ENCODE assay signal across 9 cellular contexts in genomic region chrX:118807151-118808017, GRCh38. TPM values are rescaled to one million over a fixed set of nuclear protein-coding genes. Genes with fewer than 3 reads are reported as not detected.
DNase-seq lines count a peak whose midpoint lies in the region; ATAC-seq and TF ChIP-seq lines count a peak whose summit lies in the region.
"Had no signal": no experiment of that assay in that cellular context is flagged by ENCODE, and none has a peak within 500 bp of the region (broad histone marks: within the 10 kb centered on the region; RNA-seq: fewer than 3 reads in every experiment).

No MANE protein-coding gene starts in this region.

- POLR2A ChIA-PET in HEK293T (lab: Yijun Ruan, JAX) = no interaction called here

- no peak overlapping the region for H3K27ac ChIP-seq in psoas muscle
- H3K27ac ChIP-seq: SK-N-MC had no signal

- WGBS in psoas muscle, 3 donors = 36 to 37% (median 37%) methylated on average over 4 of the region's 4 CpGs

- ATAC-seq in activated T-cell treated with anti-CD3 and anti-CD28 coated beads, Interleukin-2, amount 50 U/mL, for 4 hours = peak; percentile 56 to 58
- ATAC-seq in psoas muscle (peak; percentile 69 to 80 (median 74)), GM21367 (IDR thresholded peaks at IDR 0.05; ENCODE audit: unreplicated experiment) (no peak)

- peaks cover 0 to 5% (median 0%) of the 10 kb centered on the region in 3 donors for H3K27me3 ChIP-seq in psoas muscle (ENCODE audit: insufficient read depth in 3 of 3, low read length in 2 of 3)

- peak; percentile 70 for TF ChIP-seq CTCF in psoas muscle (IDR thresholded peaks at IDR 0.05)

- intact Hi-C loops in psoas muscle (cut with DNase I) = loop anchor here (2.0 to 10.0 kb wide), 4 partner anchors 165 to 203 kb away; no protein-coding TSS in a partner anchor

- H3K36me3 ChIP-seq in psoas muscle (ENCODE audit: insufficient read depth in 1 of 2, low read depth in 1 of 2) = no peaks in the 10 kb centered on the region

- H3K4me3 ChIP-seq in psoas muscle = no peak overlapping the region
- H3K4me3 ChIP-seq: SK-N-MC had no signal

- H3K36me3 Mint-ChIP-seq in activated T-cell treated with anti-CD3 and anti-CD28 coated beads, Interleukin-2, amount 50 U/mL, for 4 hours (ENCODE audit: insufficient read depth) = no peaks in the 10 kb centered on the region

- H3K27me3 Mint-ChIP-seq in activated T-cell treated with anti-CD3 and anti-CD28 coated beads, Interleukin-2, amount 50 U/mL, for 4 hours (ENCODE audit: low read depth) = peaks cover 10% of the 10 kb centered on the region

- CTCF ChIA-PET in HEK293T (lab: Yijun Ruan, JAX) = interaction anchor here (0.6 to 1.3 kb wide), 5 partner anchors 13 to 205 kb away, joined by 3 to 6 read pairs (median 4); no protein-coding TSS in a partner anchor

- H3K4me1 Mint-ChIP-seq in activated T-cell treated with anti-CD3 and anti-CD28 coated beads, Interleukin-2, amount 50 U/mL, for 4 hours (ENCODE audit: low read depth) = no peaks in the 10 kb centered on the region

- H3K4me3 Mint-ChIP-seq in activated T-cell treated with anti-CD3 and anti-CD28 coated beads, Interleukin-2, amount 50 U/mL, for 4 hours = no peak overlapping the region

- peak; percentile 58 for DNase-seq in D341Med (ENCODE audit: low spot score)
- DNase-seq in HEK293T (ENCODE audit: extremely low spot score) = peak; percentile 78
- peak; percentile 56 for DNase-seq in NCI-H69 (lab: John Stamatoyannopoulos, UW)
- DNase-seq in activated T-cell treated with anti-CD3 and anti-CD28 coated beads, Interleukin-2, amount 50 U/mL, for 4 hours = no peak
- DNase-seq in glomerular visceral epithelial cell (ENCODE audit: extremely low spot score) = peak; percentile 44
- peak; percentile 30 to 69 for DNase-seq in psoas muscle
- no peak for DNase-seq in germinal center (ENCODE audit: low spot score)

- no peaks in the 10 kb centered on the region for H3K9me3 ChIP-seq in psoas muscle

- H3K9me3 Mint-ChIP-seq in activated T-cell treated with anti-CD3 and anti-CD28 coated beads, Interleukin-2, amount 50 U/mL, for 4 hours = no peaks in the 10 kb centered on the region

- no peaks in the 10 kb centered on the region for H3K4me1 ChIP-seq in psoas muscle

TF ChIP-seq in HEK293T, 16 proteins besides CTCF, POLR2A, EP300 and RAD21:
- TF ChIP-seq FOXK2 (IDR thresholded peaks at IDR 0.05) (no peak), SP1 (IDR thresholded peaks at IDR 0.05) (no peak), LEF1 (IDR thresholded peaks at IDR 0.05; ENCODE audit: borderline replicate concordance) (no peak), FOXM1 (IDR thresholded peaks at IDR 0.05; ENCODE audit: borderline replicate concordance) (no peak), HDGF (IDR thresholded peaks at IDR 0.05; ENCODE audit: borderline replicate concordance) (no peak), TARDBP (IDR thresholded peaks at IDR 0.05) (no peak), ARNT (IDR thresholded peaks at IDR 0.05) (no peak), ZNF384 (IDR thresholded peaks at IDR 0.05) (no peak), CTBP1 (IDR thresholded peaks at IDR 0.05; ENCODE audit: borderline replicate concordance) (no peak), BHLHE40 (IDR thresholded peaks at IDR 0.05; ENCODE audit: borderline replicate concordance) (no peak), NFRKB (IDR thresholded peaks at IDR 0.05) (no peak), SUZ12 (IDR thresholded peaks at IDR 0.05) (no peak), L3MBTL2 (conservative IDR thresholded peaks at IDR 0.05) (no peak), FOXA1 (IDR thresholded peaks at IDR 0.05) (no peak)

RNA-seq across cellular contexts. Expression of gene ZCCHC12, which starts 16.2 kb away (rescaled TPM):
- total RNA-seq in activated T-cell treated with anti-CD3 and anti-CD28 coated beads, Interleukin-2, amount 50 U/mL, for 4 hours = 1 to 10 TPM in 1 of 3 donors, under 1 TPM in 2; 0.13 to 1.3 (median 0.71) TPM
- total RNA-seq in psoas muscle = not detected
- polyA plus RNA-seq in psoas muscle = under 1 TPM in 2 of 3 donors, not detected in 1; 0.01 to 0.07 TPM

Comparison
In these comparisons a context has a peak if more than half of its experiments do, and no peak if none do; other contexts are left out.
1. DNase-seq: peak in D341Med (single experiment), HEK293T (single experiment), NCI-H69 (single experiment), glomerular visceral epithelial cell (single experiment) and psoas muscle (2 of 2); none in activated T-cell treated with anti-CD3 and anti-CD28 coated beads, Interleukin-2, amount 50 U/mL, for 4 hours (single experiment) and germinal center (single experiment).